Comparison of ENCODE assay signal across 23 cellular contexts in the genomic region with DNA sequence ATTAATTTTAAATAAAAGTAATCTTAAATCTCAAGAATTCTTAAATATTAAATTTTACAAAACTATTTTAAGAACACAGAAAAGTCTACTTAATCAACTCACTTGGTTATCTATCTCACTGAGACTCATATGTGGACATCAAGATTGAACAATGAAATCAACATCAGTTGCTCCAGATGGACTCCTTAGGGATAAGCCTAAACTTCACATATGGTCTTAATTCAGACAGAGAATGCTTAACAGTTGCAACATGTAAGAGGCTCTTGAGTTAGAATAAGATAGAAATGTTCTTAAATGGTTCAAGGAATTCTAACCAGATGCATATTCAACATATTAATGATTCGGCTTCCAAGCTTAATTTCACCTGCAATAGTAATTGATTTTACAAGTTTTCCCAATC.
"Had no signal": no experiment of that assay in that cellular context is flagged by ENCODE, and none has a peak within 500 bp of the region (broad histone marks: within the 10 kb centered on the region; RNA-seq: fewer than 3 reads in every experiment).

No MANE protein-coding gene starts in this region.

- DNase-seq: activated CD4-positive, alpha-beta T cell treated with anti-CD3 and anti-CD28 coated beads, Interleukin-2, amount 10 ng/mL, durations not matched to agents 24 days and 14 days; activated CD8-positive, alpha-beta T cell treated with anti-CD3 and anti-CD28 coated beads for 36 hours; activated naive CD4-positive, alpha-beta T cell treated with Interleukin-2 at 50 U/mL for 16 hours; activated naive CD8-positive, alpha-beta T cell treated with anti-CD3 and anti-CD28 coated beads, Interleukin-2, amount 10 ng/mL, durations not matched to agents 7 days and 5 days; activated T-cell treated with anti-CD3 and anti-CD28 coated beads, Interleukin-2, amount 50 U/mL, for 1 hour; body of pancreas; dorsolateral prefrontal cortex; foreskin keratinocyte; hippocampal formation; islet precursor cell; left colon; lower lobe of right lung; natural killer cell; pancreas; right lobe of liver; stimulated activated CD4-positive, alpha-beta T cell treated with anti-CD3 and anti-CD28 coated beads, Interleukin-4, amount 100 ng/mL, for 1 hour; stimulated activated naive CD8-positive, alpha-beta T cell treated with anti-CD3 and anti-CD28 coated beads, Interleukin-15, amount 100 ng/mL, for 72 hours; T1000; transverse colon; uterus had no signal

- H3K4me3 ChIP-seq: body of pancreas, dorsolateral prefrontal cortex, lower lobe of right lung, pancreas, right lobe of liver, smooth muscle cell, suprapubic skin, transverse colon, uterus had no signal

- ATAC-seq: activated CD8-positive, alpha-beta T cell treated with anti-CD3 and anti-CD28 coated beads for 36 hours; activated T-helper 17 cell treated with anti-CD3 and anti-CD28 coated beads, Interleukin-2, amount 50 U/mL, for 72 hours; body of pancreas; foreskin keratinocyte; left colon; lower lobe of right lung; natural killer cell; pancreas; right lobe of liver; stimulated activated naive CD8-positive, alpha-beta T cell treated with anti-CD3 and anti-CD28 coated beads, Interleukin-15, amount 100 ng/mL, for 72 hours had no signal
